22 cellular contexts compared by ENCODE assay signal in the genomic region with DNA sequence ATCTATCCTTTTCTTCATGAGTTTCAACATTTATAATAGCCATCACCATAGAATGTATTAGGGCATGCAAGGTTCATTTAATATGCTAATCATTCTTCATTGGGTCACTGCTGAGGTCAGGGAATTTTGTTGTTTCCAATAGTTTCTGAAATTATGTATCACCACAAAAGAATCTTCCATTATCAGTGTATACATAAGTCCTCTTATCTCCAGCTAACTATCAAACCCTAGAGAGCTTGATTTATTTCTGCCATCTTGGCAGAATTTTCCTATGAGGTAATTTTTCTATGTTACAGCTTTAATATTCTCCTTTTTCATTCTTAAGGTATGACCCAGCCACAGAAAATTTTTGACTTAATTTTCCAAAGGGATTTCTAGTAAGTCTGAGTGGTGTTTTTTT.
"Had no signal": no experiment of that assay in that cellular context is flagged by ENCODE, and none has a peak within 500 bp of the region (broad histone marks: within the 10 kb centered on the region; RNA-seq: fewer than 3 reads in every experiment).

No MANE protein-coding gene starts in this region.

- H3K27ac ChIP-seq: RWPE1 had no signal

- DNase-seq: Karpas-422, KG1, MG63, NCI-H1092, NCI-H1105 treated with DMSO at 0.1 percent for 48 hours, NCI-H1417 treated with DMSO at 0.1 percent for 48 hours, NCI-H146, NCI-H1694 treated with DMSO at 0.1 percent for 48 hours, NCI-H1930, NCI-H2081, NCI-H2107, NCI-H2227 treated with DMSO at 0.1 percent for 48 hours, NCI-H446, NCI-H510A, NCI-H524 treated with DMSO at 0.1 percent for 48 hours, NCI-H69, NCI-H774, PC-3, SHP77, SK-N-SH had no signal

- H3K4me2 ChIP-seq: SK-N-SH had no signal

- H3K9me3 ChIP-seq: MG63, SK-N-SH had no signal

- H3K4me3 ChIP-seq: MG63 had no signal

- H3K27me3 ChIP-seq: MG63 had no signal

- H3K36me3 ChIP-seq: MG63 had no signal

- ATAC-seq: Panc1, PC-3 had no signal

- H3K9ac ChIP-seq: SK-N-SH had no signal
